In genomic region chr2:167480232-167480985, GRCh38 we compare ENCODE assay signal across 15 cellular contexts.
DNase-seq lines count a peak whose midpoint lies in the region; ATAC-seq lines count a peak whose summit lies in the region.
"Had no signal": no experiment of that assay in that cellular context is flagged by ENCODE, and none has a peak within 500 bp of the region (broad histone marks: within the 10 kb centered on the region; RNA-seq: fewer than 3 reads in every experiment).

No MANE protein-coding gene starts in this region.

- H3K9ac ChIP-seq in mesenchymal stem cell (ENCODE audit: low read length): no peak overlapping the region

- H3K4me3 ChIP-seq in mesenchymal stem cell (ENCODE audit: insufficient read depth in 1 of 2, low read depth in 1 of 2, low read length in 2 of 2): no peak overlapping the region
- H3K4me3 ChIP-seq: gastroesophageal sphincter, ovary, spleen had no signal

- peak overlapping the region in 1 of 2 experiments; percentile 71 for H3K18ac ChIP-seq in mesenchymal stem cell (ENCODE audit: low read depth in 1 of 2, low read length in 2 of 2)

- no peak overlapping the region for H2AK5ac ChIP-seq in mesenchymal stem cell (ENCODE audit: low read length, severe bottlenecking)

- no peak overlapping the region for H3K14ac ChIP-seq in mesenchymal stem cell (ENCODE audit: low read length in 2 of 2)

- peak overlapping the region; percentile 45 for H4K8ac ChIP-seq in mesenchymal stem cell (ENCODE audit: low read length)

- no peak overlapping the region for H3K27ac ChIP-seq in mesenchymal stem cell (ENCODE audit: low read length, poor library complexity, severe bottlenecking)
- H3K27ac ChIP-seq: gastroesophageal sphincter, ovary, spleen had no signal

- WGBS in mesenchymal stem cell: 72% methylated on average over 6 of the region's 6 CpGs

- no peak overlapping the region for H2BK15ac ChIP-seq in mesenchymal stem cell (ENCODE audit: low read depth, poor library complexity, severe bottlenecking)

- H3K4me1 ChIP-seq in mesenchymal stem cell (ENCODE audit: control insufficient read depth, insufficient read depth, low read depth, low read length): peaks cover 2% of the 10 kb centered on the region
- H3K4me1 ChIP-seq: gastroesophageal sphincter, spleen had no signal

- no peak overlapping the region for H2BK120ac ChIP-seq in mesenchymal stem cell (ENCODE audit: low read depth, low read length)

- no peak for ATAC-seq in GM21515 (IDR thresholded peaks at IDR 0.05; ENCODE audit: unreplicated experiment)
- ATAC-seq in GM19328 (IDR thresholded peaks at IDR 0.05; ENCODE audit: unreplicated experiment): no peak
- ATAC-seq: activated CD4-positive, alpha-beta T cell treated with anti-CD3 and anti-CD28 coated beads for 36 hours; gastroesophageal sphincter had no signal

- H3K27me3 ChIP-seq in mesenchymal stem cell (ENCODE audit: control insufficient read depth in 1 of 2, insufficient read depth in 1 of 2, low read length in 2 of 2): no peaks in the 10 kb centered on the region
- H3K27me3 ChIP-seq: gastroesophageal sphincter, ovary, spleen had no signal

- no peak overlapping the region for H2BK5ac ChIP-seq in mesenchymal stem cell (ENCODE audit: low read depth, low read length, poor library complexity, severe bottlenecking)

- no peak overlapping the region for H2AFZ ChIP-seq in mesenchymal stem cell (ENCODE audit: low read depth, low read length)

- H3K36me3 ChIP-seq in mesenchymal stem cell (ENCODE audit: control insufficient read depth in 1 of 2, insufficient read depth in 2 of 2, low read depth in 1 of 2, low read length in 2 of 2): no peaks in the 10 kb centered on the region
- H3K36me3 ChIP-seq: gastroesophageal sphincter, ovary, spleen had no signal

- no peaks in the 10 kb centered on the region for H3K9me3 ChIP-seq in mesenchymal stem cell (ENCODE audit: control insufficient read depth, low read length)
- H3K9me3 ChIP-seq: gastroesophageal sphincter, ovary, spleen had no signal

- DNase-seq in Daoy (ENCODE audit: low read depth) (peak; percentile 0), HCEC 1CT (peak; percentile 47), NCI-H82 treated with DMSO at 0.1 percent for 48 hours (lab: John Stamatoyannopoulos, UW; ENCODE audit: unreplicated experiment) (peak; percentile 41), mesenchymal stem cell (no peak), epidermal melanocyte (ENCODE audit: insufficient read length, low spot score) (no peak), SK-N-DZ (ENCODE audit: low spot score) (no peak)
- DNase-seq: activated CD4-positive, alpha-beta T cell treated with anti-CD3 and anti-CD28 coated beads for 36 hours; activated T-cell treated with anti-CD3 and anti-CD28 coated beads, Interleukin-2, amount 50 U/mL, for 48 hours; NCI-H1436 treated with DMSO at 0.1 percent for 48 hours; NCI-H510A; ovary; spleen had no signal

- H3K4ac ChIP-seq in mesenchymal stem cell (ENCODE audit: low read depth in 1 of 2, low read length in 2 of 2): no peak overlapping the region

- H2BK12ac ChIP-seq in mesenchymal stem cell (ENCODE audit: low read length in 2 of 2): no peak overlapping the region

- no peaks in the 10 kb centered on the region for H3K79me1 ChIP-seq in mesenchymal stem cell (replicated peaks; ENCODE audit: low read length, poor library complexity, severe bottlenecking)

- no peak overlapping the region for H3K23ac ChIP-seq in mesenchymal stem cell (ENCODE audit: low read length in 2 of 2)

- H3K4me2 ChIP-seq in mesenchymal stem cell (ENCODE audit: low read length, poor library complexity, severe bottlenecking): no peak overlapping the region

- H4K91ac ChIP-seq in mesenchymal stem cell (ENCODE audit: low read length): no peak overlapping the region

Comparison
In these comparisons a context has a peak if more than half of its experiments do, and no peak if none do; other contexts are left out.
1. DNase-seq: peak in Daoy (single experiment), HCEC 1CT (single experiment) and NCI-H82 treated with DMSO at 0.1 percent for 48 hours (single experiment); none in mesenchymal stem cell (single experiment), epidermal melanocyte (single experiment) and SK-N-DZ (single experiment).